In genomic region chr2:173043897-173044472, GRCh38 we compare ENCODE assay signal across 15 cellular contexts. TPM values are rescaled to one million over a fixed set of nuclear protein-coding genes. Genes with fewer than 3 reads are reported as not detected.
DNase-seq lines count a peak whose midpoint lies in the region; ATAC-seq and TF ChIP-seq lines count a peak whose summit lies in the region.
"Had no signal": no experiment of that assay in that cellular context is flagged by ENCODE, and none has a peak within 500 bp of the region (broad histone marks: within the 10 kb centered on the region; RNA-seq: fewer than 3 reads in every experiment).

No MANE protein-coding gene starts in this region.

- no peaks in the 10 kb centered on the region for H4K20me1 ChIP-seq in fibroblast of lung (ENCODE audit: control insufficient read depth, extremely low read depth, insufficient read depth, low read length)

- DNase-seq in NCI-H526 (lab: John Stamatoyannopoulos, UW) (peak; percentile 35 to 69), NCI-H526 treated with DMSO at 0.1 percent for 48 hours (lab: John Stamatoyannopoulos, UW) (no peak), NCI-H1048 (lab: John Stamatoyannopoulos, UW) (peak; percentile 5), fibroblast of lung (ENCODE audit: low read depth in 2 of 2) (no peak), psoas muscle (no peak), GOT3 (lab: John Stamatoyannopoulos, UW) (no peak), NCI-H187 treated with DMSO at 0.1 percent for 48 hours (lab: John Stamatoyannopoulos, UW) (no peak)
- DNase-seq: 8988T, DMS79, Karpas-422, NCI-H1436, NCI-H2081, NCI-H524, SK-N-SH had no signal

- no peaks in the 10 kb centered on the region for H3K27me3 ChIP-seq in fibroblast of lung (ENCODE audit: control insufficient read depth, insufficient read depth, low read length)
- no peaks in the 10 kb centered on the region for H3K27me3 ChIP-seq in psoas muscle (ENCODE audit: insufficient read depth in 3 of 3, low read length in 2 of 3)

- ATAC-seq in psoas muscle (no peak), GM19351 (IDR thresholded peaks at IDR 0.05; ENCODE audit: unreplicated experiment) (no peak)

- no peaks in the 10 kb centered on the region for H3K79me2 ChIP-seq in fibroblast of lung (ENCODE audit: control insufficient read depth, insufficient read depth, low read length)

- peak overlapping the region; percentile 8 for H3K4me2 ChIP-seq in fibroblast of lung (ENCODE audit: extremely low read depth, insufficient read depth, low read length)
- H3K4me2 ChIP-seq: SK-N-SH had no signal

- 89 to 96% (median 90%) methylated on average over 11 of the region's 11 CpGs for WGBS in psoas muscle, 3 donors

- no peak overlapping the region for H3K9ac ChIP-seq in fibroblast of lung (ENCODE audit: insufficient read depth, low read length)
- H3K9ac ChIP-seq: SK-N-SH had no signal

- H3K4me1 ChIP-seq in fibroblast of lung (ENCODE audit: control insufficient read depth, extremely low read depth, insufficient read depth, low read length) (peaks cover 14% of the 10 kb centered on the region), psoas muscle (peaks cover 18% of the 10 kb centered on the region)

- no peak overlapping the region for H3K27ac ChIP-seq in fibroblast of lung (ENCODE audit: insufficient read depth, low read length)
- H3K27ac ChIP-seq in psoas muscle = peak overlapping the region; percentile 5

- intact Hi-C loops in psoas muscle (cut with DNase I) = no loop called here

- H2AFZ ChIP-seq in fibroblast of lung (ENCODE audit: low read length) = no peak overlapping the region

- H3K9me3 ChIP-seq in fibroblast of lung (ENCODE audit: control insufficient read depth, insufficient read depth, low read depth, low read length) (no peaks in the 10 kb centered on the region), psoas muscle (no peaks in the 10 kb centered on the region)
- H3K9me3 ChIP-seq: SK-N-SH had no signal

- TF ChIP-seq CTCF in fibroblast of lung (conservative IDR thresholded peaks at IDR 0.05 in 1 of 2, IDR thresholded peaks at IDR 0.05 in 1 of 2; ENCODE audit: low read depth in 1 of 2, low read length in 2 of 2) = no peak
- no peak for TF ChIP-seq CTCF in psoas muscle (IDR thresholded peaks at IDR 0.05)

- H3K4me3 ChIP-seq in fibroblast of lung (replicated peaks in 1 of 4; ENCODE audit: control extremely low read depth in 1 of 4, insufficient read depth in 1 of 4, low read depth in 3 of 4, low read length in 4 of 4) (no peak overlapping the region), psoas muscle (no peak overlapping the region)

- H3K36me3 ChIP-seq in fibroblast of lung (ENCODE audit: control insufficient read depth, insufficient read depth, low read length) = no peaks in the 10 kb centered on the region
- H3K36me3 ChIP-seq in psoas muscle (ENCODE audit: insufficient read depth in 1 of 2, low read depth in 1 of 2) = no peaks in the 10 kb centered on the region

RNA-seq across cellular contexts. Expression of gene MAP3K20, which starts 31.7 kb away (rescaled TPM):
- 120 and 138 TPM in 2 replicates for total RNA-seq in fibroblast of lung
- 59.3 and 105 TPM in 2 replicates for polyA plus RNA-seq in fibroblast of lung
- 37.0 and 69.9 TPM in 2 replicates for polyA plus RNA-seq in fibroblast of lung (2012)
- polyA minus RNA-seq in fibroblast of lung (ENCODE audit: low replicate concordance) = 11.8 and 28.4 TPM in 2 replicates
- 100 to 1,000 TPM; 366 to 533 (median 468) TPM for total RNA-seq in psoas muscle
- polyA plus RNA-seq in psoas muscle = 100 to 1,000 TPM in 2 of 3 donors, 10 to 100 TPM in 1; 41.8 to 224 (median 112) TPM

Comparison
In these comparisons a context has a peak if more than half of its experiments do, and no peak if none do; other contexts are left out.
1. DNase-seq: peak in NCI-H526 (2 of 2) and NCI-H1048 (single experiment); none in NCI-H526 treated with DMSO at 0.1 percent for 48 hours (single experiment), fibroblast of lung (0 of 2), psoas muscle (0 of 2), GOT3 (single experiment) and NCI-H187 treated with DMSO at 0.1 percent for 48 hours (single experiment).